2 cellular contexts compared by ENCODE assay signal in genomic region chr1:35537788-35538187, GRCh38.
A peak's percentile ranks its signal among the peaks of the same experiment; 100 is the strongest.
TF ChIP-seq lines count a peak whose summit lies in the region.

No MANE protein-coding gene starts in this region.

TF ChIP-seq in IMR-90, 13 proteins besides CTCF, POLR2A, EP300 and RAD21:
- TF ChIP-seq SMC3 (IDR thresholded peaks at IDR 0.05; ENCODE audit: low read depth, low read length): no peak
- TF ChIP-seq NFE2L2 (IDR thresholded peaks at IDR 0.05; ENCODE audit: low read depth, low read length): no peak
- TF ChIP-seq USF2 (IDR thresholded peaks at IDR 0.05; ENCODE audit: low read depth, low read length): no peak

TF ChIP-seq in GM12878, 131 proteins besides CTCF, POLR2A, EP300 and RAD21:
- no peak for TF ChIP-seq ZBTB33 (IDR thresholded peaks at IDR 0.05)
- TF ChIP-seq ZNF592 (IDR thresholded peaks at IDR 0.05): 0 out of 2 replicates have a peak, but pooled peaks have one; percentile 21
TF ChIP-seq in GM12878: peak in this region for 1.
